Comparison of ENCODE assay signal across 8 cellular contexts in the genomic region with DNA sequence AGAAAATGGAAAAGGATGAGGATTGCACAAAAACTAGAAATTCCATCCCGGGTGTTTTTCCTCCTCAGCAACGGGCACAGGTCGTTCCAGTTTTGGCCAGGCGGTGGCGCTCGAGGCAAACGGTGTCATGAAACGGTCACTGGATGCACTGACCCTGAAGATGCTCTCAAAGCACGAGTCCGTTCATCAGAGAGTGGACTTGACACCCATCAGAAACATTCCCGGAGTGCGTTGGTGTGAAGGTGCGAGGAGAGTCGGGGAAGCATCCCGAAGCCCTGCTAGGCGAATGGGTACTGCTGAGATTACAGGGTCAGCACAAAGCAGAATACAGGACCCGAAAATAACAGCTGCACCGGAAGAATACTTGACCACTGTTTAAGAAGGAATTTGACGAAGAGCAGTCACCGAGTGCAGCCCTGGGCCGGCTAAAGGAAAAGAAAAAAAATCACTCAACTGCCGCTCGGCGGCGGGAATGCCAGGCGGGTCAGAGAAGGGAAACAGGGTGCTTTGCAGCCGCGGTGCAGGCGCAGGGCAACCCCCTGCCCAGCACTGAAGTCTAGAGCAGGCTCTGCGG.
DNase-seq lines count a peak whose midpoint lies in the region; ATAC-seq and TF ChIP-seq lines count a peak whose summit lies in the region.

No MANE protein-coding gene starts in this region.

- no peaks in the 10 kb centered on the region for H3K27me3 ChIP-seq in rectal smooth muscle tissue (ENCODE audit: control insufficient read depth, insufficient read depth, low read length)

- H3K4me1 ChIP-seq in rectal smooth muscle tissue (ENCODE audit: control insufficient read depth, insufficient read depth, low read length) (no peaks in the 10 kb centered on the region), urinary bladder (ENCODE audit: insufficient read depth) (no peaks in the 10 kb centered on the region)

- peak; percentile 29 for DNase-seq in NCI-H1694 (lab: John Stamatoyannopoulos, UW)
- DNase-seq in T1000 (lab: John Stamatoyannopoulos, UW) = peak; percentile 58
- DNase-seq in astrocyte of the cerebellum (ENCODE audit: low read depth) = peak; percentile 43
- DNase-seq in hepatic stellate cell (ENCODE audit: low spot score) = peak; percentile 76

- in situ Hi-C loops in astrocyte of the cerebellum (cut with HindIII; ENCODE audit: low sequenced_read_pairs) = no loop called here

- 2% methylated on average over 30 of the region's 30 CpGs for WGBS in urinary bladder

- H3K27ac ChIP-seq in rectal smooth muscle tissue (ENCODE audit: low read depth, low read length) (peak overlapping the region; percentile 4), urinary bladder (ENCODE audit: low read depth) (peak overlapping the region; percentile 59)

- no peak overlapping the region for H3K9ac ChIP-seq in rectal smooth muscle tissue (ENCODE audit: low read length)

- TF ChIP-seq CTCF in GM12873 (IDR thresholded peaks at IDR 0.05; ENCODE audit: insufficient read depth, low read depth, low read length, missing control alignments) (peak; percentile 94), astrocyte of the cerebellum (IDR thresholded peaks at IDR 0.05; ENCODE audit: low read depth, low read length, missing control alignments) (peak; percentile 94)

- no peak for ATAC-seq in GM19351 (IDR thresholded peaks at IDR 0.05; ENCODE audit: unreplicated experiment)

- peak overlapping the region; percentile 24 for H3K4me3 ChIP-seq in astrocyte of the cerebellum (ENCODE audit: low read depth, low read length)
- peak overlapping the region; percentile 41 for H3K4me3 ChIP-seq in rectal smooth muscle tissue (ENCODE audit: low read length)
- H3K4me3 ChIP-seq in urinary bladder (ENCODE audit: low read depth, low read length) = peak overlapping the region; percentile 17

- H3K36me3 ChIP-seq in rectal smooth muscle tissue (ENCODE audit: control insufficient read depth, insufficient read depth, low read length) (no peaks in the 10 kb centered on the region), urinary bladder (ENCODE audit: insufficient read depth) (no peaks in the 10 kb centered on the region)
